25 cellular contexts compared by ENCODE assay signal in genomic region chrX:23398570-23398969, GRCh38.
"Had no signal": no experiment of that assay in that cellular context is flagged by ENCODE, and none has a peak within 500 bp of the region (broad histone marks: within the 10 kb centered on the region; RNA-seq: fewer than 3 reads in every experiment).

No MANE protein-coding gene starts in this region.

- H3K4me1 ChIP-seq: colonic mucosa, esophagus muscularis mucosa, esophagus squamous epithelium, foreskin keratinocyte, gastrocnemius medialis, gastroesophageal sphincter, heart left ventricle, heart right ventricle had no signal

- H3K9me3 ChIP-seq: colonic mucosa, esophagus muscularis mucosa, esophagus squamous epithelium, gastrocnemius medialis, gastroesophageal sphincter, heart left ventricle, heart right ventricle had no signal

- H3K27ac ChIP-seq: colonic mucosa, coronary artery, dorsolateral prefrontal cortex, epithelial cell of prostate, esophagus muscularis mucosa, esophagus squamous epithelium, foreskin keratinocyte, gastrocnemius medialis, gastroesophageal sphincter, heart left ventricle, heart right ventricle, hepatocyte had no signal

- ATAC-seq: effector memory CD8-positive, alpha-beta T cell; esophagus mucosa; foreskin keratinocyte; gastrocnemius medialis; gastroesophageal sphincter; heart left ventricle; heart right ventricle had no signal

- H3K27me3 ChIP-seq: colonic mucosa, esophagus muscularis mucosa, esophagus squamous epithelium, foreskin keratinocyte, gastrocnemius medialis, gastroesophageal sphincter, hepatocyte had no signal

- H3K4me3 ChIP-seq: colonic mucosa, coronary artery, dorsolateral prefrontal cortex, esophagus muscularis mucosa, esophagus squamous epithelium, gastrocnemius medialis, gastroesophageal sphincter, heart left ventricle, heart right ventricle, hepatocyte had no signal

- DNase-seq: colonic mucosa; cortex of kidney; dermis blood vessel endothelial cell; effector CD4-positive, alpha-beta T cell; effector CD8-positive, alpha-beta T cell; effector memory CD4-positive, alpha-beta T cell; effector memory CD8-positive, alpha-beta T cell; endodermal cell; erythroblast; esophagus squamous epithelium; foreskin fibroblast; foreskin keratinocyte; foreskin melanocyte; gastrocnemius medialis; glutamatergic neuron; head of caudate nucleus; heart left ventricle; heart right ventricle had no signal

- H3K36me3 ChIP-seq: colonic mucosa, esophagus muscularis mucosa, esophagus squamous epithelium, gastrocnemius medialis, gastroesophageal sphincter, heart left ventricle, heart right ventricle had no signal
